ENCODE assay signal across 1 cellular context in genomic region chr18:11118051-11118450, GRCh38.
TF ChIP-seq lines count a peak whose summit lies in the region.

No MANE protein-coding gene starts in this region.

TF ChIP-seq in HepG2, 621 proteins besides CTCF, POLR2A, EP300 and RAD21 (continued from another document and continues in another):
- TF ChIP-seq AFF4 (CRISPR knock-in tag; IDR thresholded peaks at IDR 0.05) (no peak), BATF2 (CRISPR knock-in tag; IDR thresholded peaks at IDR 0.05) (no peak), SIX4 (CRISPR knock-in tag; IDR thresholded peaks at IDR 0.05) (no peak), STAG1 (CRISPR knock-in tag; IDR thresholded peaks at IDR 0.05) (peak; percentile 12; the same call in 1 of the 2 replicates), TBX2 (CRISPR knock-in tag; IDR thresholded peaks at IDR 0.05; ENCODE audit: borderline replicate concordance) (peak; percentile 67; the same call in 1 of the 2 replicates), ZNF670 (CRISPR knock-in tag; IDR thresholded peaks at IDR 0.05; ENCODE audit: borderline replicate concordance) (no peak), ZNF639 (CRISPR knock-in tag; conservative IDR thresholded peaks at IDR 0.05) (no peak), HES4 (CRISPR knock-in tag; IDR thresholded peaks at IDR 0.05; ENCODE audit: borderline replicate concordance) (no peak), ATM (IDR thresholded peaks at IDR 0.05; ENCODE audit: borderline replicate concordance) (no peak), ZMAT3 (CRISPR knock-in tag; conservative IDR thresholded peaks at IDR 0.05) (no peak), ZNF512 (CRISPR knock-in tag; IDR thresholded peaks at IDR 0.05) (no peak), ZNF790 (CRISPR knock-in tag; IDR thresholded peaks at IDR 0.05; ENCODE audit: borderline replicate concordance) (no peak), ZNF792 (CRISPR knock-in tag; IDR thresholded peaks at IDR 0.05) (0 out of 2 replicates have a peak, but pooled peaks have one; percentile 45), KDM2A (CRISPR knock-in tag; IDR thresholded peaks at IDR 0.05; ENCODE audit: borderline replicate concordance, low read depth) (no peak), CENPBD1 (CRISPR knock-in tag; IDR thresholded peaks at IDR 0.05; ENCODE audit: borderline replicate concordance, low read depth) (no peak), ZNF18 (CRISPR knock-in tag; IDR thresholded peaks at IDR 0.05; ENCODE audit: insufficient replicate concordance) (no peak), KLF11 (CRISPR knock-in tag; IDR thresholded peaks at IDR 0.05) (no peak), GATAD2A (CRISPR knock-in tag; IDR thresholded peaks at IDR 0.05) (peak; percentile 81), TRIM24 (CRISPR knock-in tag; IDR thresholded peaks at IDR 0.05) (no peak), HNF1A (IDR thresholded peaks at IDR 0.05; ENCODE audit: low read depth) (no peak), HNF1A (CRISPR knock-in tag; IDR thresholded peaks at IDR 0.05; ENCODE audit: borderline replicate concordance) (peak; percentile 48; the same call in 1 of the 2 replicates), ZBTB3 (CRISPR knock-in tag; IDR thresholded peaks at IDR 0.05; ENCODE audit: borderline replicate concordance, low read depth) (no peak), MYPOP (CRISPR knock-in tag; IDR thresholded peaks at IDR 0.05) (no peak), ZNF3 (CRISPR knock-in tag; IDR thresholded peaks at IDR 0.05) (no peak), ZNF567 (CRISPR knock-in tag; IDR thresholded peaks at IDR 0.05; ENCODE audit: borderline replicate concordance) (no peak), TFAP4 (IDR thresholded peaks at IDR 0.05; ENCODE audit: borderline replicate concordance, low read depth) (peak; percentile 35; the same call in 1 of the 2 replicates), RXRA (CRISPR knock-in tag; IDR thresholded peaks at IDR 0.05) (peak; percentile 56; the same call in 1 of the 2 replicates), ZNF512B (CRISPR knock-in tag; IDR thresholded peaks at IDR 0.05; ENCODE audit: borderline replicate concordance) (no peak), ZFP41 (CRISPR knock-in tag; IDR thresholded peaks at IDR 0.05; ENCODE audit: borderline replicate concordance) (no peak), ZKSCAN8 (CRISPR knock-in tag; IDR thresholded peaks at IDR 0.05; ENCODE audit: borderline replicate concordance) (0 out of 2 replicates have a peak, but pooled peaks have one; percentile 20), ZNF292 (CRISPR knock-in tag; IDR thresholded peaks at IDR 0.05; ENCODE audit: borderline replicate concordance, low read depth) (peak; percentile 47; the same call in 1 of the 2 replicates), SMYD3 (CRISPR knock-in tag; IDR thresholded peaks at IDR 0.05) (no peak), TP53 (CRISPR knock-in tag; conservative IDR thresholded peaks at IDR 0.05) (no peak), CERS6 (CRISPR knock-in tag; IDR thresholded peaks at IDR 0.05) (no peak), ATF7 (IDR thresholded peaks at IDR 0.05) (no peak), ATF7 (CRISPR knock-in tag; IDR thresholded peaks at IDR 0.05) (no peak), KLF9 (CRISPR knock-in tag; IDR thresholded peaks at IDR 0.05; ENCODE audit: low read depth) (no peak), KLF12 (CRISPR knock-in tag; IDR thresholded peaks at IDR 0.05; ENCODE audit: borderline replicate concordance) (no peak)
